Comparison of ENCODE assay signal across 1 cellular context in the genomic region with DNA sequence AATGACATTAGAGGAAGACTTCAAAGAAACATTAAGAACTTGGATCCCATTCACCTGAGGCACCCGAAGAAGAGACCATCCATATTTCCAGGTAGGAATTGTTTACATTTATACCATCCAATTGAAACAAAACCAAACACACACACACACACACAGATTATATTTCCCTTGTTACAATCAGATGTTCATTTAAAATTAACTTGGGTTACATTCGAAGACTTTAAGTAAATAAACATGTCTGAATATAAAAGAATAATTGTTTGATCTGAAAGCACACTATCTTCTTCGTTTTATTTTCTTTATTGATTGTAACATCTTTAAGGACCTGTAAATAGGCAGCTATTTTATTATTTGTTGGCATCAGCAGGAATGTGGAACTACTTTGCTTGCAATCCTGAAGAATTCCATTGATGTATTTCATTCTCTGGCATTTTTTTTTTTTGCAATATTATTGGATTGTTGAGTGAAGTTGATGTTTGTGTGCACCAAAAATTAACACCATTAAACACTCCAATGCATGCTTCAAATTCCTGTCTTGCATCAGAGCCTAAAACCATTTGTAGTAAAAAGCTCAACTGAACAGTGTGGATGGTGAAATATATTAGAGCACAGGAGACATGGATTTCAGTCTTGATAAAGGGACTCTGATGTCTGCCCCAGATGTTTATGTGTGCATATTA.
TF ChIP-seq lines count a peak whose summit lies in the region.

No MANE protein-coding gene starts in this region.

TF ChIP-seq in SK-N-SH, 30 proteins besides CTCF, POLR2A, EP300 and RAD21 (continued from another document):
- TF ChIP-seq, protein P1, sequence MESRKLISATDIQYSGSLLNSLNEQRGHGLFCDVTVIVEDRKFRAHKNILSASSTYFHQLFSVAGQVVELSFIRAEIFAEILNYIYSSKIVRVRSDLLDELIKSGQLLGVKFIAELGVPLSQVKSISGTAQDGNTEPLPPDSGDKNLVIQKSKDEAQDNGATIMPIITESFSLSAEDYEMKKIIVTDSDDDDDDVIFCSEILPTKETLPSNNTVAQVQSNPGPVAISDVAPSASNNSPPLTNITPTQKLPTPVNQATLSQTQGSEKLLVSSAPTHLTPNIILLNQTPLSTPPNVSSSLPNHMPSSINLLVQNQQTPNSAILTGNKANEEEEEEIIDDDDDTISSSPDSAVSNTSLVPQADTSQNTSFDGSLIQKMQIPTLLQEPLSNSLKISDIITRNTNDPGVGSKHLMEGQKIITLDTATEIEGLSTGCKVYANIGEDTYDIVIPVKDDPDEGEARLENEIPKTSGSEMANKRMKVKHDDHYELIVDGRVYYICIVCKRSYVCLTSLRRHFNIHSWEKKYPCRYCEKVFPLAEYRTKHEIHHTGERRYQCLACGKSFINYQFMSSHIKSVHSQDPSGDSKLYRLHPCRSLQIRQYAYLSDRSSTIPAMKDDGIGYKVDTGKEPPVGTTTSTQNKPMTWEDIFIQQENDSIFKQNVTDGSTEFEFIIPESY (IDR thresholded peaks at IDR 0.05; ENCODE audit: borderline replicate concordance, low read depth) = no peak
- TF ChIP-seq TCF12 (IDR thresholded peaks at IDR 0.05) = no peak
- TF ChIP-seq SMC3 (IDR thresholded peaks at IDR 0.05; ENCODE audit: low read depth, low read length) = no peak
- TF ChIP-seq EZH2phosphoT487 (IDR thresholded peaks at IDR 0.05; ENCODE audit: borderline replicate concordance, low read depth) = no peak
- no peak for TF ChIP-seq RFX5 (IDR thresholded peaks at IDR 0.05; ENCODE audit: low read length)
- TF ChIP-seq, protein P2, sequence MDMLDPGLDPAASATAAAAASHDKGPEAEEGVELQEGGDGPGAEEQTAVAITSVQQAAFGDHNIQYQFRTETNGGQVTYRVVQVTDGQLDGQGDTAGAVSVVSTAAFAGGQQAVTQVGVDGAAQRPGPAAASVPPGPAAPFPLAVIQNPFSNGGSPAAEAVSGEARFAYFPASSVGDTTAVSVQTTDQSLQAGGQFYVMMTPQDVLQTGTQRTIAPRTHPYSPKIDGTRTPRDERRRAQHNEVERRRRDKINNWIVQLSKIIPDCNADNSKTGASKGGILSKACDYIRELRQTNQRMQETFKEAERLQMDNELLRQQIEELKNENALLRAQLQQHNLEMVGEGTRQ (IDR thresholded peaks at IDR 0.05; ENCODE audit: borderline replicate concordance, low read depth, low read length) = no peak
- TF ChIP-seq RCOR1 (IDR thresholded peaks at IDR 0.05; ENCODE audit: low read length) = no peak
- no peak for TF ChIP-seq POLR2AphosphoS5 (IDR thresholded peaks at IDR 0.05; ENCODE audit: low read depth, low read length)
- no peak for TF ChIP-seq JUND (IDR thresholded peaks at IDR 0.05)
- no peak for TF ChIP-seq RXRA (IDR thresholded peaks at IDR 0.05; ENCODE audit: borderline replicate concordance, low read depth)
- TF ChIP-seq FOSL2 (IDR thresholded peaks at IDR 0.05; ENCODE audit: borderline replicate concordance, low read depth) = no peak
- no peak for TF ChIP-seq MEF2A (IDR thresholded peaks at IDR 0.05; ENCODE audit: borderline replicate concordance, low read depth)
